In the genomic region with DNA sequence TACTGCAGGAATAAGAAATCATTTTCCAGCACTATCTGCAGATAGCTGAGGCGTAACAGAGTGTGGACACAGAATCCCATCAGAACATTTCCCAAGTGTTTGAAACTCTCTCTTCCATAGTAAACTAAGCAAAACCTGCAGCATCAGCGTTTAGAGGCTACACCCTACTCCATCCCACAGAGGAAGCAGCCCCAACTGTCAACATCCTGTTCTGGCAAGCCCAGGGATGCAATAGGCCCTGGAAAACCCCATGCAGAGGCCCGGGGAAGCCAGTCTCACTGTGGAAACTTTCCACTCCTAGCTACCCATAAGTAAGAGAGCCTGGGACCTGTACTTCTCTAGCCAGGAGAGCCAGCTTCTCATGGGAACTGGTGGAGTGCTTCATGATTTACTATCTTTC, we compare ENCODE assay signal across 1 cellular context.
TF ChIP-seq lines count a peak whose summit lies in the region.

No MANE protein-coding gene starts in this region.

TF ChIP-seq in HepG2, 621 proteins besides CTCF, POLR2A, EP300 and RAD21 (continued from another document):
- TF ChIP-seq, protein P1, sequence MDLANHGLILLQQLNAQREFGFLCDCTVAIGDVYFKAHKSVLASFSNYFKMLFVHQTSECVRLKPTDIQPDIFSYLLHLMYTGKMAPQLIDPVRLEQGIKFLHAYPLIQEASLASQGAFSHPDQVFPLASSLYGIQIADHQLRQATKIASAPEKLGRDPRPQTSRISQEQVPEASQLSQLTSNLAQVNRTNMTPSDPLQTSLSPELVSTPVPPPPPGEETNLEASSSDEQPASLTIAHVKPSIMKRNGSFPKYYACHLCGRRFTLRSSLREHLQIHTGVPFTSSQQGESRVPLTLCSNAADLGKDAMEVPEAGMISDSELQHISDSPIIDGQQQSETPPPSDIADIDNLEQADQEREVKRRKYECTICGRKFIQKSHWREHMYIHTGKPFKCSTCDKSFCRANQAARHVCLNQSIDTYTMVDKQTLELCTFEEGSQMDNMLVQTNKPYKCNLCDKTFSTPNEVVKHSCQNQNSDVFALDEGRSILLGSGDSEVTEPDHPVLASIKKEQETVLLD (CRISPR knock-in tag; IDR thresholded peaks at IDR 0.05; ENCODE audit: low read depth) = no peak
- peak; percentile 70 to 71 for TF ChIP-seq MAFK (conservative IDR thresholded peaks at IDR 0.05 in 1 of 2, IDR thresholded peaks at IDR 0.05 in 1 of 2; ENCODE audit: low read length in 2 of 2)
- TF ChIP-seq SRSF1 (optimal IDR thresholded peaks at IDR 0.05; ENCODE audit: low read depth, low read length) = no peak
